In the genomic region with DNA sequence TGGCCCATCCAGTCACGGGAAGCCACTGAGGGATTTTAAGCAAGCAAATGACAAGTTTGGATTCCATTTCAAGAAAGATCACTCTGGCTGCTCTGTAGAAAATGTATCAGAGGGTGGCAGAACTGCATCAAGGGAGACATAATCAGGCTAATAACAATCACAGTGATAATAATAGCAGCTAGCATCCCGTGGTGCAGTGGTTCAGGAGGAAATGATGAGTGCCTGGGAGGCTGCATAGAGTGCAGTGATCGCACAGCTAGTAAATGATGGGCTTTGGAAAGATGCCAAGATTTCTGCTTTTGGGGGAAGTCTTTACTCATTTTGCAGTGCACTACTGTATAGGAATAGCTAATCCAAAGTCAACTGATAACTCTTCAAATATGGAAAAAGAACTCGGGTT, we compare ENCODE assay signal across 12 cellular contexts. TPM values are rescaled to one million over a fixed set of nuclear protein-coding genes. Genes with fewer than 3 reads are reported as not detected.
A peak's percentile ranks its signal among the peaks of the same experiment; 100 is the strongest.
DNase-seq lines count a peak whose midpoint lies in the region; ATAC-seq and TF ChIP-seq lines count a peak whose summit lies in the region.
"Had no signal": no experiment of that assay in that cellular context is flagged by ENCODE, and none has a peak within 500 bp of the region (broad histone marks: within the 10 kb centered on the region; RNA-seq: fewer than 3 reads in every experiment).

No MANE protein-coding gene starts in this region.

- no peak for DNase-seq in activated CD4-positive, alpha-beta T cell treated with anti-CD3 and anti-CD28 coated beads for 36 hours
- DNase-seq in activated CD4-positive, alpha-beta T cell treated with anti-CD3 and anti-CD28 coated beads, Interleukin-2, amount 10 ng/mL, durations not matched to agents 24 days and 14 days, result no peak
- DNase-seq in NCI-H146 (lab: John Stamatoyannopoulos, UW) (peak; percentile 57), cerebellum (ENCODE audit: low spot score) (peak; percentile 32), osteocyte (ENCODE audit: extremely low spot score, unreplicated experiment) (peak; percentile 15)
- DNase-seq in activated naive CD4-positive, alpha-beta T cell treated with Interleukin-2 at 50 U/mL for 16 hours, result no peak
- DNase-seq: foreskin melanocyte; kidney glomerular epithelial cell; NCI-H2029; stimulated activated CD8-positive, alpha-beta memory T cell treated with anti-CD3 and anti-CD28 coated beads, Interleukin-4, amount 100 ng/mL, for 48 hours had no signal

- no peak for TF ChIP-seq CTCF in osteocyte (IDR thresholded peaks at IDR 0.05)

- H3K27me3 Mint-ChIP-seq in activated CD4-positive, alpha-beta T cell treated with anti-CD3 and anti-CD28 coated beads for 36 hours, result no peaks in the 10 kb centered on the region
- H3K27me3 Mint-ChIP-seq in activated CD4-positive, alpha-beta T cell treated with anti-CD3 and anti-CD28 coated beads, Interleukin-2, amount 10 ng/mL, durations not matched to agents 24 days and 14 days, result no peaks in the 10 kb centered on the region
- no peaks in the 10 kb centered on the region for H3K27me3 Mint-ChIP-seq in osteocyte (ENCODE audit: unreplicated experiment)

- intact Hi-C loops in activated CD4-positive, alpha-beta T cell treated with anti-CD3 and anti-CD28 coated beads for 36 hours (cut with DNase I, micrococcal nuclease), result no loop called here
- intact Hi-C loops in activated CD4-positive, alpha-beta T cell treated with anti-CD3 and anti-CD28 coated beads, Interleukin-2, amount 10 ng/mL, durations not matched to agents 24 days and 14 days (cut with micrococcal nuclease), result no loop called here

- POLR2A ChIA-PET in activated CD4-positive, alpha-beta T cell treated with anti-CD3 and anti-CD28 coated beads for 36 hours (lab: Charles Lee), result interaction anchor here (0.5 to 0.9 kb wide), 2 partner anchors 12 to 29 kb away, joined by 3 to 5 read pairs; no protein-coding TSS in a partner anchor

- CTCF ChIA-PET in activated CD4-positive, alpha-beta T cell treated with anti-CD3 and anti-CD28 coated beads for 36 hours (lab: Charles Lee), result interaction anchor here (0.7 to 1.9 kb wide), 3 partner anchors 10 to 321 kb away, joined by 3 to 5 read pairs (median 3); no protein-coding TSS in a partner anchor

- no peaks in the 10 kb centered on the region for H3K9me3 Mint-ChIP-seq in activated CD4-positive, alpha-beta T cell treated with anti-CD3 and anti-CD28 coated beads for 36 hours (ENCODE audit: low read depth)
- no peaks in the 10 kb centered on the region for H3K9me3 Mint-ChIP-seq in activated CD4-positive, alpha-beta T cell treated with anti-CD3 and anti-CD28 coated beads, Interleukin-2, amount 10 ng/mL, durations not matched to agents 24 days and 14 days
- no peaks in the 10 kb centered on the region for H3K9me3 Mint-ChIP-seq in osteocyte (ENCODE audit: unreplicated experiment)

- no peak for ATAC-seq in activated CD4-positive, alpha-beta T cell treated with anti-CD3 and anti-CD28 coated beads for 36 hours
- ATAC-seq in GM21786 (IDR thresholded peaks at IDR 0.05; ENCODE audit: unreplicated experiment) (no peak), GM21723 (IDR thresholded peaks at IDR 0.05; ENCODE audit: unreplicated experiment) (no peak)

- H3K27ac Mint-ChIP-seq in activated CD4-positive, alpha-beta T cell treated with anti-CD3 and anti-CD28 coated beads for 36 hours, result peak overlapping the region; percentile 7
- no peak overlapping the region for H3K27ac Mint-ChIP-seq in activated CD4-positive, alpha-beta T cell treated with anti-CD3 and anti-CD28 coated beads, Interleukin-2, amount 10 ng/mL, durations not matched to agents 24 days and 14 days
- no peak overlapping the region for H3K27ac Mint-ChIP-seq in osteocyte (ENCODE audit: unreplicated experiment)

- peaks cover 4% of the 10 kb centered on the region for H3K36me3 Mint-ChIP-seq in activated CD4-positive, alpha-beta T cell treated with anti-CD3 and anti-CD28 coated beads for 36 hours (ENCODE audit: low read depth)
- peaks cover 5% of the 10 kb centered on the region for H3K36me3 Mint-ChIP-seq in activated CD4-positive, alpha-beta T cell treated with anti-CD3 and anti-CD28 coated beads, Interleukin-2, amount 10 ng/mL, durations not matched to agents 24 days and 14 days (ENCODE audit: low read depth)
- H3K36me3 Mint-ChIP-seq in osteocyte (ENCODE audit: unreplicated experiment), result peaks cover 8% of the 10 kb centered on the region

- no peak overlapping the region for H3K4me3 Mint-ChIP-seq in activated CD4-positive, alpha-beta T cell treated with anti-CD3 and anti-CD28 coated beads for 36 hours
- no peak overlapping the region for H3K4me3 Mint-ChIP-seq in activated CD4-positive, alpha-beta T cell treated with anti-CD3 and anti-CD28 coated beads, Interleukin-2, amount 10 ng/mL, durations not matched to agents 24 days and 14 days
- no peak overlapping the region for H3K4me3 Mint-ChIP-seq in osteocyte (ENCODE audit: unreplicated experiment)

- peaks cover 86% of the 10 kb centered on the region for H3K4me1 Mint-ChIP-seq in activated CD4-positive, alpha-beta T cell treated with anti-CD3 and anti-CD28 coated beads for 36 hours
- peaks cover 61% of the 10 kb centered on the region for H3K4me1 Mint-ChIP-seq in activated CD4-positive, alpha-beta T cell treated with anti-CD3 and anti-CD28 coated beads, Interleukin-2, amount 10 ng/mL, durations not matched to agents 24 days and 14 days
- peaks cover 28% of the 10 kb centered on the region for H3K4me1 Mint-ChIP-seq in osteocyte (ENCODE audit: unreplicated experiment)

RNA-seq across cellular contexts. Expression of gene TNRC6B, which starts 35.8 kb away (rescaled TPM):
- total RNA-seq in activated CD4-positive, alpha-beta T cell treated with anti-CD3 and anti-CD28 coated beads for 36 hours, result 10 to 100 TPM; 37.3 to 40.3 TPM
- 27.3 and 31.3 TPM in 2 replicates for total RNA-seq in activated CD4-positive, alpha-beta T cell treated with anti-CD3 and anti-CD28 coated beads, Interleukin-2, amount 10 ng/mL, durations not matched to agents 24 days and 14 days
- 70.7 TPM for total RNA-seq in cerebellum
- 47.4 and 50.3 TPM in 2 replicates for total RNA-seq in osteocyte

Comparison
In these comparisons a context has a peak if more than half of its experiments do, and no peak if none do; other contexts are left out.
1. DNase-seq: peak in NCI-H146 (single experiment), cerebellum (single experiment) and osteocyte (single experiment); none in activated CD4-positive, alpha-beta T cell treated with anti-CD3 and anti-CD28 coated beads for 36 hours (single experiment), activated CD4-positive, alpha-beta T cell treated with anti-CD3 and anti-CD28 coated beads, Interleukin-2, amount 10 ng/mL, durations not matched to agents 24 days and 14 days (single experiment) and activated naive CD4-positive, alpha-beta T cell treated with Interleukin-2 at 50 U/mL for 16 hours (single experiment).